ENCODE assay signal across 8 cellular contexts in the genomic region with DNA sequence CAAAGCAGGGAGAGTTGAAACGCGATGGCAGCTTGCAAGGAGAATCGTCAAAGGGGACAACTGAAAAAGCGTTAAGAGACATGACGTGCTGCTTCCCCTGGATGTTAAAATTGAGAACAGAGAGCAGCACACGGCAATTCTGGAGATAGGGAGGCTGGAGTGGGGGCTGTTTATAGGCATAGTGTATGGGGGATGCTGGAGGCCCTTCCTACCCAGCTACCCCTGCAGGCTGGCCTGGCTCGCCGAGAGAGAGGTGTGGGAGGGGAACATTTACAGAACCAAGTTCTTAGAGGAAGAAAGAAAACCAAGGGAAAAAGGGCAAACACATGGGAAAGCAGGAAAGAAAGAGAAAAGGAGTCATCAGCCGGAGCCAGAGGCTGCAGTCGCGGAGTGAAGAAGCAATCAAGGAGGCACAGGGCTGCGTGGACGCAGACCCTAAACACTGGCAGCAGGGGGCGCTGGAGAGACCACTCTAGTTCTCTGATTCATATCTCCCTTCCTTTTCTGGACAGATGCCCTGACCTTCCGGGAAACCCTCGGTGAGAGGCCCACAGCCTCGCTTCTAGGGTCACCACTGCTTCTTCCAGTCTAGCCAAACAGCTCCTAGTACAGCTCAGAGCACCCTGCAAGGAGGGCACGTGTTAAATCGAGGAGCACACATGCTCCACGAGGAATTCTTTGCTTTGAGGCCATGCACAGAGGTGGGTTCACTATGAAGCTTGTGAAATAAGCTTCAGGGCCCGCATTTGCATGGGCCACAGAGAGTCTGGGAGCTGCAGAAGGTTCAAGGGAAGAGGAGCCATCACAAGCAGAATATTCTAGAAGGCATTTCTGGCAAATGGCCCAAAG. TPM values are rescaled to one million over a fixed set of nuclear protein-coding genes. Genes with fewer than 3 reads are reported as not detected.
A peak's percentile ranks its signal among the peaks of the same experiment; 100 is the strongest.
DNase-seq lines count a peak whose midpoint lies in the region; ATAC-seq and TF ChIP-seq lines count a peak whose summit lies in the region.

No MANE protein-coding gene starts in this region.

- no peak overlapping the region for H3K4me3 ChIP-seq in GM06990 (replicated peaks; ENCODE audit: low read depth, low read length)
- no peak overlapping the region for H3K4me3 ChIP-seq in SJCRH30
- no peak overlapping the region for H3K4me3 ChIP-seq in neural progenitor cell

- H3K27ac Mint-ChIP-seq in endothelial cell (ENCODE audit: unreplicated experiment) (no peak overlapping the region), neural progenitor cell (no peak overlapping the region)

- no peaks in the 10 kb centered on the region for H3K79me2 ChIP-seq in neural progenitor cell (ENCODE audit: low read depth)

- H3K36me3 Mint-ChIP-seq in endothelial cell (ENCODE audit: low read depth, unreplicated experiment) (no peaks in the 10 kb centered on the region), neural progenitor cell (no peaks in the 10 kb centered on the region)

- peaks cover 7% of the 10 kb centered on the region for H3K27me3 Mint-ChIP-seq in endothelial cell (ENCODE audit: unreplicated experiment)
- H3K27me3 Mint-ChIP-seq in neural progenitor cell (ENCODE audit: insufficient read depth, low read depth) = peaks cover 8% of the 10 kb centered on the region

- H3K4me1 Mint-ChIP-seq in endothelial cell (ENCODE audit: unreplicated experiment) (no peaks in the 10 kb centered on the region), neural progenitor cell (peaks cover 2% of the 10 kb centered on the region)

- no peaks in the 10 kb centered on the region for H3F3A ChIP-seq in neural progenitor cell (ENCODE audit: low read depth)

- no peaks in the 10 kb centered on the region for H3K27me3 ChIP-seq in GM06990 (replicated peaks; ENCODE audit: control insufficient read depth, insufficient read depth, low read length)
- H3K27me3 ChIP-seq in SJCRH30 = no peaks in the 10 kb centered on the region
- H3K27me3 ChIP-seq in neural progenitor cell = no peaks in the 10 kb centered on the region

- TF ChIP-seq CTCF in GM06990 (IDR thresholded peaks at IDR 0.05; ENCODE audit: insufficient read depth, low read length, poor library complexity, severe bottlenecking) (peak; percentile 74), endothelial cell (IDR thresholded peaks at IDR 0.05; ENCODE audit: unreplicated experiment) (peak; percentile 68), neural progenitor cell (IDR thresholded peaks at IDR 0.05) (peak; percentile 71)

- H3K36me3 ChIP-seq in GM06990 (ENCODE audit: control insufficient read depth, insufficient read depth, low read length) (no peaks in the 10 kb centered on the region), SJCRH30 (no peaks in the 10 kb centered on the region), neural progenitor cell (no peaks in the 10 kb centered on the region)

- ATAC-seq in GM19035 (IDR thresholded peaks at IDR 0.05; ENCODE audit: unreplicated experiment) (no peak), HG02588 (IDR thresholded peaks at IDR 0.05; ENCODE audit: unreplicated experiment) (no peak)

- no peak overlapping the region for H3K9ac ChIP-seq in neural progenitor cell

- no peak overlapping the region for H3K4me3 Mint-ChIP-seq in endothelial cell (ENCODE audit: unreplicated experiment)
- H3K4me3 Mint-ChIP-seq in neural progenitor cell = no peak overlapping the region

- H3K27ac ChIP-seq in SJCRH30 (no peak overlapping the region), neural progenitor cell (no peak overlapping the region)

- no peaks in the 10 kb centered on the region; the same call in 1 of the 2 replicates for H3K4me1 ChIP-seq in SJCRH30
- no peaks in the 10 kb centered on the region for H3K4me1 ChIP-seq in neural progenitor cell

- H3K9me3 Mint-ChIP-seq in endothelial cell (ENCODE audit: unreplicated experiment) (no peaks in the 10 kb centered on the region), neural progenitor cell (peaks cover 3% of the 10 kb centered on the region)

- H2AFZ ChIP-seq in neural progenitor cell (replicated peaks) = no peak overlapping the region

- DNase-seq in GM06990 (ENCODE audit: extremely low read depth, insufficient read length) (peak; percentile 21), HEK293T (ENCODE audit: extremely low spot score) (peak; percentile 57), SJCRH30 (peak; percentile 59 to 79), endothelial cell (ENCODE audit: low spot score) (peak; percentile 71), neural progenitor cell (ENCODE audit: low spot score) (peak; percentile 72), amniotic stem cell (lab: John Stamatoyannopoulos, UW) (no peak)

- CTCF ChIA-PET in HEK293T (lab: Yijun Ruan, JAX) = interaction anchor here (1.1 to 1.9 kb wide), 2 partner anchors 63 to 300 kb away, joined by 3 to 4 read pairs; no protein-coding TSS in a partner anchor

- H3K9me3 ChIP-seq in SJCRH30 (replicated peaks) (no peaks in the 10 kb centered on the region), neural progenitor cell (ENCODE audit: low read depth) (no peaks in the 10 kb centered on the region)

- POLR2A ChIA-PET in HEK293T (lab: Yijun Ruan, JAX) = no interaction called here

- H4K20me1 ChIP-seq in neural progenitor cell (ENCODE audit: low read depth) = no peaks in the 10 kb centered on the region

- H3K4me2 ChIP-seq in neural progenitor cell = no peak overlapping the region

TF ChIP-seq in HEK293T, 16 proteins besides CTCF, POLR2A, EP300 and RAD21:
- TF ChIP-seq SUZ12 (IDR thresholded peaks at IDR 0.05) (no peak), ELF4 (IDR thresholded peaks at IDR 0.05) (no peak), BHLHE40 (IDR thresholded peaks at IDR 0.05; ENCODE audit: borderline replicate concordance) (no peak), ARNT (IDR thresholded peaks at IDR 0.05) (no peak), NFRKB (IDR thresholded peaks at IDR 0.05) (no peak), FOXM1 (IDR thresholded peaks at IDR 0.05; ENCODE audit: borderline replicate concordance) (no peak), HDGF (IDR thresholded peaks at IDR 0.05; ENCODE audit: borderline replicate concordance) (no peak), L3MBTL2 (conservative IDR thresholded peaks at IDR 0.05) (no peak), LEF1 (IDR thresholded peaks at IDR 0.05; ENCODE audit: borderline replicate concordance) (no peak)

RNA-seq across cellular contexts. Expression of gene MYH13, which starts 55.6 kb away (rescaled TPM):
- total RNA-seq in SJCRH30 (2014; rRNA removed; shearing (Covaris generic)) = 0.46 and 0.57 TPM in 2 replicates
- total RNA-seq in endothelial cell (ENCODE audit: unreplicated experiment) = 0.05 TPM
- not detected in 2 replicates for total RNA-seq in neural progenitor cell (ENCODE audit: low replicate concordance)
